ENCODE assay signal across 1 cellular context in genomic region chr4:169407217-169407845, GRCh38.
TF ChIP-seq lines count a peak whose summit lies in the region.

No MANE protein-coding gene starts in this region.

TF ChIP-seq in IMR-90, 13 proteins besides CTCF, POLR2A, EP300 and RAD21:
- no peak for TF ChIP-seq RCOR1 (IDR thresholded peaks at IDR 0.05; ENCODE audit: insufficient replicate concordance, low read length)
- no peak for TF ChIP-seq MAFK (IDR thresholded peaks at IDR 0.05; ENCODE audit: low read depth, low read length)
- TF ChIP-seq NFE2L2 (IDR thresholded peaks at IDR 0.05; ENCODE audit: low read depth, low read length) = no peak
- no peak for TF ChIP-seq MXI1 (IDR thresholded peaks at IDR 0.05; ENCODE audit: borderline replicate concordance, low read depth, low read length)
- TF ChIP-seq CEBPB (IDR thresholded peaks at IDR 0.05; ENCODE audit: low read depth, low read length) = no peak
